23 cellular contexts compared by ENCODE assay signal in the genomic region with DNA sequence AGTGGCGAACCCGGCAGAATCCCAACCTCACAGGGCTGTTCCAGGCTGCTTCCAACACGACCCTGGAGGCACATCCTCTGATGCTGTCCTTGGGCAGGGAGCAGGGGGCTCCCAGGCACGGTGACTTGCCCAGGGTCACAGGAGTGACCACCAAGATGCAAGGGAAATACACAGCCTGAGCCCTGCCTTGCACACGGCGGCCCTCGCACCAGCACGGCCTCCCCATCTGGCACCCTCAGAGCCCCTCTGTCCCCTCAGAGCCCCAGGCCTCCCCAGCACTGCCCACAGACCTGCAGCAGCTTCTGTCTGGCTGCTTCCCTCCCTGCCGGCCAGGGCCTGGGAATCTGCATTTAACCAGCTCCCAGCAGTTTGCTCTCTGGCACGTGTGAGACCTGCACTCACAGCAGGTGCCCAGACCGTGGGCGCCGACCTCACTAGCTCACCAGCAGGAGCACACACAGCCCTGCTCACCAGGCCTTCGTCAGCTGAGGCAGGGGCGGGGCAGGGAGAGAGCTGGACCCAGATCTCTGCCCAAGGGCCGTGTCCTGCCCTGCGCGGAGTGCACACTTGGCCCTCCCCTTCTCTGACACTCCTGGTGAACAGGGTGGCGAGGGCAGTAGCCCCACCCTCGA. TPM values are rescaled to one million over a fixed set of nuclear protein-coding genes. Genes with fewer than 3 reads are reported as not detected.
DNase-seq lines count a peak whose midpoint lies in the region; ATAC-seq and TF ChIP-seq lines count a peak whose summit lies in the region.
"Had no signal": no experiment of that assay in that cellular context is flagged by ENCODE, and none has a peak within 500 bp of the region (broad histone marks: within the 10 kb centered on the region; RNA-seq: fewer than 3 reads in every experiment).

No MANE protein-coding gene starts in this region.

- ATAC-seq in esophagus mucosa = peak; percentile 6
- ATAC-seq: left lung had no signal

- H3K27ac ChIP-seq in stomach = no peak overlapping the region
- H3K27ac ChIP-seq in effector memory CD4-positive, alpha-beta T cell (ENCODE audit: insufficient read depth, low read length, poor library complexity, severe bottlenecking) = no peak overlapping the region
- peak overlapping the region in 2 of 8 donors; percentile 8 to 15 for H3K27ac ChIP-seq in spleen
- H3K27ac ChIP-seq: epithelial cell of prostate, left lung, ovary, SJCRH30, tibial artery had no signal

- H3K4me3 ChIP-seq in stomach (no peak overlapping the region), spleen (no peak overlapping the region)
- H3K4me3 ChIP-seq in effector memory CD4-positive, alpha-beta T cell (ENCODE audit: insufficient read depth, low read depth, low read length, poor library complexity, severe bottlenecking) = no peak overlapping the region
- H3K4me3 ChIP-seq: left lung, MG63, ovary, SJCRH30, tibial artery had no signal

- TF ChIP-seq EP300 in Ishikawa (IDR thresholded peaks at IDR 0.05; ENCODE audit: borderline replicate concordance) (no peak; the same call in 1 of the 2 replicates), stomach (IDR thresholded peaks at IDR 0.05) (no peak)

- no peak for TF ChIP-seq RAD21 in Ishikawa (IDR thresholded peaks at IDR 0.05; ENCODE audit: low read depth)

- intact Hi-C loops in stomach (cut with DNase I; ENCODE audit: low total_unique reads) = no loop called here
- intact Hi-C loops in spleen (cut with DNase I; ENCODE audit: low total_unique reads) = no loop called here

- no peak for TF ChIP-seq CTCF in stomach (IDR thresholded peaks at IDR 0.05)
- no peak for TF ChIP-seq CTCF in spleen (IDR thresholded peaks at IDR 0.05 in 8 of 11, conservative IDR thresholded peaks at IDR 0.05 in 3 of 11)

- peaks cover 0 to 8% (median 3%) of the 10 kb centered on the region in 4 donors for H3K36me3 ChIP-seq in stomach
- H3K36me3 ChIP-seq in effector memory CD4-positive, alpha-beta T cell (ENCODE audit: control insufficient read depth, insufficient read depth, low read length) = no peaks in the 10 kb centered on the region
- peaks cover 0 to under 1% (median 0%) of the 10 kb centered on the region in 6 donors for H3K36me3 ChIP-seq in spleen
- H3K36me3 ChIP-seq: left lung, MG63, ovary, SJCRH30, tibial artery had no signal

- DNase-seq in COLO668 (lab: John Stamatoyannopoulos, UW; ENCODE audit: unreplicated experiment) = peak; percentile 25
- peak; percentile 58 for DNase-seq in stomach
- DNase-seq in effector memory CD4-positive, alpha-beta T cell = no peak
- no peak for DNase-seq in NCI-H2081 (lab: John Stamatoyannopoulos, UW)
- DNase-seq in spleen = no peak
- DNase-seq: activated CD4-positive, alpha-beta memory T cell treated with anti-CD3 and anti-CD28 coated beads, Interleukin-2, amount 10 ng/mL, durations not matched to agents 7 days and 5 days; activated CD8-positive, alpha-beta memory T cell treated with anti-CD3 and anti-CD28 coated beads, Interleukin-2, amount 50 U/mL, for 4 hours; activated naive CD4-positive, alpha-beta T cell treated with anti-CD3 and anti-CD28 coated beads, Interleukin-2, amount 10 ng/mL, durations not matched to agents 7 days and 5 days; amniotic stem cell; KG1; MG63; NCI-H1105; NCI-H187; NCI-H524 treated with DMSO at 0.1 percent for 48 hours; nephron progenitor cell; ovary; SJCRH30; SW 1271; tibial artery had no signal

- WGBS in stomach, 5 donors = 39 to 52% (median 42%) methylated on average over 8 to 20 of the region's 20 CpGs
- WGBS in spleen, 5 donors = 55 to 66% (median 65%) methylated on average over 12 to 20 of the region's 20 CpGs

- TF ChIP-seq POLR2A in stomach (IDR thresholded peaks at IDR 0.05) = no peak
- no peak for TF ChIP-seq POLR2A in spleen (IDR thresholded peaks at IDR 0.05)

- H3K27me3 ChIP-seq in stomach (peaks cover 0 to 41% (median 15%) of the 10 kb centered on the region in 3 donors), spleen (replicated peaks in 1 of 7) (peaks cover 0 to 39% (median 12%) of the 10 kb centered on the region in 7 donors)
- H3K27me3 ChIP-seq in effector memory CD4-positive, alpha-beta T cell (replicated peaks; ENCODE audit: control insufficient read depth, insufficient read depth, low read length, poor library complexity, severe bottlenecking) = peaks cover 8% of the 10 kb centered on the region
- H3K27me3 ChIP-seq: MG63, ovary, SJCRH30 had no signal

- peaks cover 6 to 38% (median 17%) of the 10 kb centered on the region in 4 donors for H3K4me1 ChIP-seq in stomach
- H3K4me1 ChIP-seq in effector memory CD4-positive, alpha-beta T cell (ENCODE audit: control insufficient read depth, insufficient read depth, low read length, poor library complexity, severe bottlenecking) = peaks cover under 1% of the 10 kb centered on the region
- peaks cover 0 to 38% (median 17%) of the 10 kb centered on the region in 6 donors for H3K4me1 ChIP-seq in spleen
- H3K4me1 ChIP-seq: SJCRH30 had no signal

- peaks cover 4 to 26% (median 20%) of the 10 kb centered on the region in 4 donors for H3K9me3 ChIP-seq in stomach
- H3K9me3 ChIP-seq in effector memory CD4-positive, alpha-beta T cell (ENCODE audit: control insufficient read depth, low read length) = no peaks in the 10 kb centered on the region
- peaks cover 0 to 33% (median 24%) of the 10 kb centered on the region in 8 donors for H3K9me3 ChIP-seq in spleen
- H3K9me3 ChIP-seq: ovary had no signal

TF ChIP-seq in Ishikawa, 13 proteins besides CTCF, POLR2A, EP300 and RAD21:
- TF ChIP-seq ZBTB7A (IDR thresholded peaks at IDR 0.05; ENCODE audit: low read depth) (no peak), YY1 (IDR thresholded peaks at IDR 0.05; ENCODE audit: low read depth) (no peak), NFIC (IDR thresholded peaks at IDR 0.05) (no peak), EGR1 (IDR thresholded peaks at IDR 0.05) (peak; percentile 72), CREB1 (IDR thresholded peaks at IDR 0.05; ENCODE audit: low read depth) (no peak), FOXM1 (IDR thresholded peaks at IDR 0.05; ENCODE audit: borderline replicate concordance, low read depth) (no peak), TCF12 (IDR thresholded peaks at IDR 0.05; ENCODE audit: low read depth) (no peak), TEAD4 (IDR thresholded peaks at IDR 0.05) (no peak), TAF1 (IDR thresholded peaks at IDR 0.05; ENCODE audit: low read depth) (no peak), CEBPB (IDR thresholded peaks at IDR 0.05) (no peak)
- TF ChIP-seq, protein P1, sequence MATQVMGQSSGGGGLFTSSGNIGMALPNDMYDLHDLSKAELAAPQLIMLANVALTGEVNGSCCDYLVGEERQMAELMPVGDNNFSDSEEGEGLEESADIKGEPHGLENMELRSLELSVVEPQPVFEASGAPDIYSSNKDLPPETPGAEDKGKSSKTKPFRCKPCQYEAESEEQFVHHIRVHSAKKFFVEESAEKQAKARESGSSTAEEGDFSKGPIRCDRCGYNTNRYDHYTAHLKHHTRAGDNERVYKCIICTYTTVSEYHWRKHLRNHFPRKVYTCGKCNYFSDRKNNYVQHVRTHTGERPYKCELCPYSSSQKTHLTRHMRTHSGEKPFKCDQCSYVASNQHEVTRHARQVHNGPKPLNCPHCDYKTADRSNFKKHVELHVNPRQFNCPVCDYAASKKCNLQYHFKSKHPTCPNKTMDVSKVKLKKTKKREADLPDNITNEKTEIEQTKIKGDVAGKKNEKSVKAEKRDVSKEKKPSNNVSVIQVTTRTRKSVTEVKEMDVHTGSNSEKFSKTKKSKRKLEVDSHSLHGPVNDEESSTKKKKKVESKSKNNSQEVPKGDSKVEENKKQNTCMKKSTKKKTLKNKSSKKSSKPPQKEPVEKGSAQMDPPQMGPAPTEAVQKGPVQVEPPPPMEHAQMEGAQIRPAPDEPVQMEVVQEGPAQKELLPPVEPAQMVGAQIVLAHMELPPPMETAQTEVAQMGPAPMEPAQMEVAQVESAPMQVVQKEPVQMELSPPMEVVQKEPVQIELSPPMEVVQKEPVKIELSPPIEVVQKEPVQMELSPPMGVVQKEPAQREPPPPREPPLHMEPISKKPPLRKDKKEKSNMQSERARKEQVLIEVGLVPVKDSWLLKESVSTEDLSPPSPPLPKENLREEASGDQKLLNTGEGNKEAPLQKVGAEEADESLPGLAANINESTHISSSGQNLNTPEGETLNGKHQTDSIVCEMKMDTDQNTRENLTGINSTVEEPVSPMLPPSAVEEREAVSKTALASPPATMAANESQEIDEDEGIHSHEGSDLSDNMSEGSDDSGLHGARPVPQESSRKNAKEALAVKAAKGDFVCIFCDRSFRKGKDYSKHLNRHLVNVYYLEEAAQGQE (IDR thresholded peaks at IDR 0.05; ENCODE audit: low read depth) = no peak
- TF ChIP-seq, protein P2, sequence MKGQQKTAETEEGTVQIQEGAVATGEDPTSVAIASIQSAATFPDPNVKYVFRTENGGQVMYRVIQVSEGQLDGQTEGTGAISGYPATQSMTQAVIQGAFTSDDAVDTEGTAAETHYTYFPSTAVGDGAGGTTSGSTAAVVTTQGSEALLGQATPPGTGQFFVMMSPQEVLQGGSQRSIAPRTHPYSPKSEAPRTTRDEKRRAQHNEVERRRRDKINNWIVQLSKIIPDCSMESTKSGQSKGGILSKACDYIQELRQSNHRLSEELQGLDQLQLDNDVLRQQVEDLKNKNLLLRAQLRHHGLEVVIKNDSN (IDR thresholded peaks at IDR 0.05) = peak; percentile 45; the same call in 1 of the 2 replicates
- TF ChIP-seq, protein P3, sequence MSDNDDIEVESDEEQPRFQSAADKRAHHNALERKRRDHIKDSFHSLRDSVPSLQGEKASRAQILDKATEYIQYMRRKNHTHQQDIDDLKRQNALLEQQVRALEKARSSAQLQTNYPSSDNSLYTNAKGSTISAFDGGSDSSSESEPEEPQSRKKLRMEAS (IDR thresholded peaks at IDR 0.05) = peak; percentile 51; the same call in 1 of the 2 replicates
TF ChIP-seq in Ishikawa: peak in this region for 3.

RNA-seq across cellular contexts. Expression of a gene that starts 29.7 kb away (rescaled TPM):
- total RNA-seq in esophagus mucosa (21.9 TPM), stomach (100 to 1,000 TPM in 1 of 5 donors, 10 to 100 TPM in 4; 15.5 to 312 (median 23.9) TPM), spleen (10 to 100 TPM; 24.1 to 65.2 (median 53.6) TPM)
- polyA plus RNA-seq in stomach (10 to 100 TPM; 16.1 to 20.2 (median 16.7) TPM), spleen (10 to 100 TPM; 18.0 to 29.3 (median 18.3) TPM)

Comparison
In these comparisons a context has a peak if more than half of its experiments do, and no peak if none do; other contexts are left out.
1. DNase-seq: peak in COLO668 (single experiment) and stomach (single experiment); none in effector memory CD4-positive, alpha-beta T cell (0 of 3), NCI-H2081 (0 of 2) and spleen (single experiment).